Comparison of ENCODE assay signal across 7 cellular contexts in genomic region chr3:132317229-132317948, GRCh38. TPM values are rescaled to one million over a fixed set of nuclear protein-coding genes. Genes with fewer than 3 reads are reported as not detected.
DNase-seq lines count a peak whose midpoint lies in the region; ATAC-seq, FAIRE-seq and TF ChIP-seq lines count a peak whose summit lies in the region.

Gene ACP3, plus strand, starts transcription at chr3:132317407. Its CDS starts 50 bp downstream, at chr3:132317457.

- no peak within 1 kb of the TSS for H3K4me2 ChIP-seq in K562 (ENCODE audit: insufficient read depth, low read length)

- H3K27ac Mint-ChIP-seq in natural killer cell treated with Interleukin-12 subunit alpha and Interleukin-12 subunit beta and Interleukin-15 and Interleukin-18, amount 100 ng/mL, for 72 hours, result no peak within 1 kb of the TSS

- ATAC-seq in K562 (no peak), upper lobe of left lung (ENCODE audit: low FRiP score in 2 of 2) (peak; percentile 90 to 94)
- ATAC-seq in natural killer cell treated with Interleukin-12 subunit alpha and Interleukin-12 subunit beta and Interleukin-15 and Interleukin-18, amount 100 ng/mL, for 72 hours, result no peak

- CTCF ChIA-PET in K562 (lab: Yijun Ruan, JAX; ENCODE audit: low intra/inter-chr PET ratio), result no interaction called here

- H3K27me3 ChIP-seq in MG63 (no peaks in the 10 kb centered on the region), K562 (ENCODE audit: control insufficient read depth in 2 of 2, insufficient read depth in 2 of 2, low read length in 2 of 2) (no peaks in the 10 kb centered on the region), upper lobe of left lung (no peaks in the 10 kb centered on the region)

- no peaks in the 10 kb centered on the region for H3K9me1 ChIP-seq in K562 (ENCODE audit: control insufficient read depth, insufficient read depth, low read length)

- H3K4me3 ChIP-seq in MG63 (no peak within 1 kb of the TSS), K562 (no peak within 1 kb of the TSS), kidney (ENCODE audit: low read length in 2 of 2) (peak within 1 kb of the TSS; percentile 28 to 52), upper lobe of left lung (peak within 1 kb of the TSS in 3 of 4 donors; percentile 28 to 41 (median 31))

- DNase-seq in GM19239 (ENCODE audit: insufficient read length, low spot score), result no peak
- DNase-seq in MG63, result peak; percentile 76
- no peak for DNase-seq in K562 (ENCODE audit: extremely low read depth in 1 of 4, low spot score in 3 of 4)
- no peak for DNase-seq in kidney
- peak in 1 of 2 donors; percentile 71 for DNase-seq in upper lobe of left lung
- no peak for DNase-seq in natural killer cell treated with Interleukin-12 subunit alpha and Interleukin-12 subunit beta and Interleukin-15 and Interleukin-18, amount 100 ng/mL, for 72 hours (ENCODE audit: low spot score)
- DNase-seq in RCC 7860 (ENCODE audit: low spot score), result no peak

- no peak within 1 kb of the TSS for H3K9ac ChIP-seq in K562 (ENCODE audit: insufficient read depth in 1 of 2, low read depth in 2 of 2, low read length in 2 of 2)
- H3K9ac ChIP-seq in kidney (ENCODE audit: low read length in 2 of 2), result peak within 1 kb of the TSS in 1 of 2 donors; percentile 52

- H3K9me3 ChIP-seq in MG63 (no peaks in the 10 kb centered on the region; the same call in 1 of the 2 replicates), K562 (replicated peaks; ENCODE audit: control insufficient read depth, insufficient read depth, low read depth, low read length) (no peaks in the 10 kb centered on the region), kidney (ENCODE audit: control insufficient read depth in 1 of 2, low read length in 2 of 2) (no peaks in the 10 kb centered on the region), upper lobe of left lung (no peaks in the 10 kb centered on the region)

- no peak within 1 kb of the TSS for H3K4me3 Mint-ChIP-seq in natural killer cell treated with Interleukin-12 subunit alpha and Interleukin-12 subunit beta and Interleukin-15 and Interleukin-18, amount 100 ng/mL, for 72 hours

- FAIRE-seq in GM19239 (lab: Jason Lieb, UNC) (peak; percentile 21), K562 (lab: Jason Lieb, UNC) (no peak), kidney (lab: Jason Lieb, UNC) (no peak), RCC 7860 (lab: Jason Lieb, UNC) (no peak)

- intact Hi-C loops in K562 (cut with micrococcal nuclease), result no loop called here
- intact Hi-C loops in kidney (cut with DNase I), result no loop called here

- POLR2A ChIA-PET in K562 (lab: Yijun Ruan, JAX), result interaction anchor here (0.6 to 1.1 kb wide), 2 partner anchors 35 to 75 kb away, joined by 3 read pairs; no protein-coding TSS in a partner anchor

- H3K4me1 ChIP-seq in K562 (replicated peaks in 1 of 2; ENCODE audit: control insufficient read depth in 2 of 2, insufficient read depth in 2 of 2, low read length in 2 of 2), result no peaks in the 10 kb centered on the region
- H3K4me1 ChIP-seq in kidney (ENCODE audit: control insufficient read depth in 1 of 2, insufficient read depth in 1 of 2, low read depth in 1 of 2, low read length in 2 of 2), result no peaks in the 10 kb centered on the region
- peaks cover 0 to 30% (median 9%) of the 10 kb centered on the region in 4 donors for H3K4me1 ChIP-seq in upper lobe of left lung

- H3K36me3 Mint-ChIP-seq in natural killer cell treated with Interleukin-12 subunit alpha and Interleukin-12 subunit beta and Interleukin-15 and Interleukin-18, amount 100 ng/mL, for 72 hours, result no peaks in the 10 kb centered on the region

- H3K9me3 Mint-ChIP-seq in natural killer cell treated with Interleukin-12 subunit alpha and Interleukin-12 subunit beta and Interleukin-15 and Interleukin-18, amount 100 ng/mL, for 72 hours, result no peaks in the 10 kb centered on the region

- H3K36me3 ChIP-seq in MG63, result no peaks in the 10 kb centered on the region
- no peaks in the 10 kb centered on the region for H3K36me3 ChIP-seq in K562 (ENCODE audit: control insufficient read depth, insufficient read depth, low read length)
- no peaks in the 10 kb centered on the region for H3K36me3 ChIP-seq in kidney (ENCODE audit: control insufficient read depth in 1 of 2, insufficient read depth in 2 of 2, low read length in 2 of 2)
- H3K36me3 ChIP-seq in upper lobe of left lung, result no peaks in the 10 kb centered on the region

- H3K27ac ChIP-seq in K562 (ENCODE audit: extremely low read depth, low read depth, low read length) (peak within 1 kb of the TSS; percentile 20; the same call in 1 of the 3 replicates), kidney (ENCODE audit: low read depth in 2 of 2, low read length in 2 of 2) (no peak within 1 kb of the TSS), upper lobe of left lung (peak within 1 kb of the TSS; percentile 81 to 86 (median 82))

- no peaks in the 10 kb centered on the region for H4K20me1 ChIP-seq in K562 (replicated peaks; ENCODE audit: control insufficient read depth, insufficient read depth, low read length)

- peaks cover 7 to 9% of the 10 kb centered on the region in 2 donors for H3K27me3 Mint-ChIP-seq in natural killer cell treated with Interleukin-12 subunit alpha and Interleukin-12 subunit beta and Interleukin-15 and Interleukin-18, amount 100 ng/mL, for 72 hours

- peak within 1 kb of the TSS; percentile 38; the same call in 1 of the 2 replicates for H2AFZ ChIP-seq in K562 (ENCODE audit: low read depth, low read length)

- TF ChIP-seq RAD21 in K562 (CRISPR knock-in tag; conservative IDR thresholded peaks at IDR 0.05 in 1 of 2, IDR thresholded peaks at IDR 0.05 in 1 of 2), result no peak

- TF ChIP-seq EP300 in K562 (IDR thresholded peaks at IDR 0.05; ENCODE audit: low read length) (no peak), upper lobe of left lung (IDR thresholded peaks at IDR 0.05) (peak in 1 of 4 donors; percentile 31)

- TF ChIP-seq CTCF in K562 (IDR thresholded peaks at IDR 0.05 in 2 of 3, conservative IDR thresholded peaks at IDR 0.05 in 1 of 3; ENCODE audit: insufficient read depth in 2 of 3, low read depth in 1 of 3, low read length in 3 of 3) (no peak), kidney (IDR thresholded peaks at IDR 0.05; ENCODE audit: borderline replicate concordance, extremely low read depth, insufficient read depth) (no peak), upper lobe of left lung (IDR thresholded peaks at IDR 0.05) (peak in 1 of 6 experiments; percentile 9)

- TF ChIP-seq POLR2A in K562 (conservative IDR thresholded peaks at IDR 0.05) (no peak), upper lobe of left lung (IDR thresholded peaks at IDR 0.05) (peak in 1 of 4 donors; percentile 49)

- WGBS in K562 (ENCODE audit: insufficient coverage, low coverage, missing lambda C conversion rate), result 9% methylated on average over 6 of the region's 6 CpGs
- WGBS in upper lobe of left lung, 2 donors, result 12 to 14% methylated on average over 6 of the region's 6 CpGs

- BruUV-seq in K562 (replicated peaks; lab: Mats Ljungman, UMichigan), result no TSS peak

- in situ Hi-C loops in K562 (cut with MboI), result no loop called here

- no peaks in the 10 kb centered on the region for H3K79me2 ChIP-seq in K562 (ENCODE audit: control insufficient read depth, insufficient read depth, low read length)

- H3K4me1 Mint-ChIP-seq in natural killer cell treated with Interleukin-12 subunit alpha and Interleukin-12 subunit beta and Interleukin-15 and Interleukin-18, amount 100 ng/mL, for 72 hours (ENCODE audit: low read depth in 2 of 2), result no peaks in the 10 kb centered on the region

TF ChIP-seq in K562, 482 proteins besides CTCF, POLR2A, EP300 and RAD21 (continues in another document):
- TF ChIP-seq NFE2 (IDR thresholded peaks at IDR 0.05; ENCODE audit: low read depth) (no peak), DLX4 (CRISPR knock-in tag; IDR thresholded peaks at IDR 0.05) (no peak), HMBOX1 (IDR thresholded peaks at IDR 0.05) (no peak)

RNA-seq across cellular contexts. Expression of gene ACP3, which starts in this region (rescaled TPM):
- total RNA-seq in MG63 (2014; rRNA removed; shearing (Covaris generic); ENCODE audit: low replicate concordance), result not detected in 2 replicates
- total RNA-seq in K562 (2011; cell fraction: chromatin; rRNA removed; ENCODE audit: low replicate concordance), result not detected in 2 replicates
- total RNA-seq in K562 (2011; cell fraction: nucleolus; rRNA removed), result not detected in 2 replicates
- not detected in 2 replicates for total RNA-seq in K562 (2011; cell fraction: nucleoplasm; rRNA removed)
- total RNA-seq in K562 (2014; rRNA removed) (1.1 TPM in 1 of 2 replicates, not detected in the other), K562 (2014; rRNA removed; fragmentation: Illumina TruSeq; extraction: Trizol) (0.25 and 0.41 TPM in 2 replicates), K562 (2015; rRNA removed; fragmentation: Illumina TruSeq; extraction: Trizol) (0.33 and 0.49 TPM in 2 replicates), K562 (2021) (0.18 TPM in 2 replicates), kidney (67.8 TPM), upper lobe of left lung (10 to 100 TPM in 5 of 6 donors, 1 to 10 TPM in 1; 8.8 to 21.6 (median 15.4) TPM)
- polyA plus RNA-seq in K562 (2011; rRNA removed) (0.08 and 0.22 TPM in 2 replicates), K562 (2014; fragmentation: Illumina TruSeq; extraction: Trizol) (0.08 and 0.21 TPM in 2 replicates), K562 (2014; fragmentation: Nextera tagmentation; extraction: Ambion mirVana) (under 1 TPM; 0.20 to 0.25 TPM), K562 (2014; rRNA removed) (0.19 and 0.43 TPM in 2 replicates), kidney (ENCODE audit: insufficient read depth, low read depth, low replicate concordance) (31.8 TPM)
- polyA plus RNA-seq in K562 (2011; cell fraction: cytosol; rRNA removed), result 0.22 and 0.35 TPM in 2 replicates
- 0.10 and 0.26 TPM in 2 replicates for polyA plus RNA-seq in K562 (2011; cell fraction: nucleus; rRNA removed)
- 0.36 and 0.44 TPM in 2 replicates for polyA plus RNA-seq in K562 (2012)
- polyA minus RNA-seq in K562 (2011; rRNA and poly(A)+ RNA removed), result 0.07 and 0.45 TPM in 2 replicates
- not detected in 2 replicates for polyA minus RNA-seq in K562 (2011; cell fraction: cytosol; rRNA and poly(A)+ RNA removed)
- not detected in 2 replicates for polyA minus RNA-seq in K562 (2011; cell fraction: nucleus; rRNA and poly(A)+ RNA removed)
- not detected for total RNA-seq in natural killer cell treated with Interleukin-12 subunit alpha and Interleukin-12 subunit beta and Interleukin-15 and Interleukin-18, amount 100 ng/mL, for 72 hours

Comparison
In these comparisons a context has a peak if more than half of its experiments do, and no peak if none do; other contexts are left out.
1. RNA of gene ACP3 (polyA plus RNA-seq): 31.8 TPM in kidney (single experiment); 0.08 to 0.44 TPM in K562; every median in the first group is over 10 times any median in the second.
2. Peak in DNase-seq in MG63; RNA of the gene not detected or under 1 TPM.
3. H3K4me3 ChIP-seq: peak in kidney (2 of 2) and upper lobe of left lung (3 of 4); none in MG63 (single experiment) and K562 (single experiment).
4. ATAC-seq: peak in upper lobe of left lung (2 of 2); none in K562 (single experiment) and natural killer cell treated with Interleukin-12 subunit alpha and Interleukin-12 subunit beta and Interleukin-15 and Interleukin-18, amount 100 ng/mL, for 72 hours (0 of 2).
5. H3K27ac ChIP-seq: peak in K562 (single experiment) and upper lobe of left lung (4 of 4); none in kidney (0 of 2).